Comparison of ENCODE assay signal across 23 cellular contexts in genomic region chr21:46362946-46363345, GRCh38.
"Had no signal": no experiment of that assay in that cellular context is flagged by ENCODE, and none has a peak within 500 bp of the region (broad histone marks: within the 10 kb centered on the region; RNA-seq: fewer than 3 reads in every experiment).

No MANE protein-coding gene starts in this region.

- H3K27ac Mint-ChIP-seq: neural progenitor cell; progenitor cell of endocrine pancreas; stimulated activated naive B cell treated with anti-CD40 and anti-IgM and Interleukin-4, amounts not matched to agents 10 μg/mL and 1 μg/mL and 100 μg/mL, for 72 hours had no signal

- H3K27me3 ChIP-seq: dorsolateral prefrontal cortex, esophagus muscularis mucosa, gastroesophageal sphincter, neural progenitor cell, pancreas had no signal

- ATAC-seq: gastroesophageal sphincter; mucosa of descending colon; naive thymus-derived CD8-positive, alpha-beta T cell; pancreas; sciatic nerve; stimulated activated naive B cell treated with anti-CD40 and anti-IgM and Interleukin-4, amounts not matched to agents 10 μg/mL and 1 μg/mL and 100 μg/mL, for 72 hours; stimulated activated naive CD8-positive, alpha-beta T cell treated with anti-CD3 and anti-CD28 coated beads, Interleukin-15, amount 100 ng/mL, for 72 hours had no signal

- H3K4me3 ChIP-seq: dorsolateral prefrontal cortex, esophagus muscularis mucosa, gastroesophageal sphincter, mucosa of descending colon, neural progenitor cell, pancreas, skin epidermis had no signal

- H3K36me3 ChIP-seq: neural progenitor cell had no signal

- H3K4me3 Mint-ChIP-seq: central memory CD8-positive, alpha-beta T cell; naive thymus-derived CD8-positive, alpha-beta T cell; neural progenitor cell; stimulated activated naive B cell treated with anti-CD40 and anti-IgM and Interleukin-4, amounts not matched to agents 10 μg/mL and 1 μg/mL and 100 μg/mL, for 72 hours; stimulated activated naive CD8-positive, alpha-beta T cell treated with anti-CD3 and anti-CD28 coated beads, Interleukin-15, amount 100 ng/mL, for 72 hours had no signal

- DNase-seq: cortex of kidney; dorsolateral prefrontal cortex; effector CD8-positive, alpha-beta T cell; glutamatergic neuron; mammary epithelial cell; mucosa of descending colon; naive thymus-derived CD8-positive, alpha-beta T cell; nucleus accumbens; pancreas; retina; stimulated activated CD4-positive, alpha-beta T cell treated with anti-CD3 and anti-CD28 coated beads, Interleukin-2, amount 100 ng/mL, for 24 hours; stimulated activated CD4-positive, alpha-beta T cell treated with anti-CD3 and anti-CD28 coated beads, Interleukin-4, amount 100 ng/mL, for 4 hours; stimulated activated naive B cell treated with anti-CD40 and anti-IgM and Interleukin-4, amounts not matched to agents 10 μg/mL and 1 μg/mL and 100 μg/mL, for 72 hours; stimulated activated naive CD8-positive, alpha-beta T cell treated with anti-CD3 and anti-CD28 coated beads, Interleukin-15, amount 100 ng/mL, for 72 hours; trophoblast cell had no signal

- H3K9me3 Mint-ChIP-seq: central memory CD8-positive, alpha-beta T cell; naive thymus-derived CD8-positive, alpha-beta T cell; neural progenitor cell; stimulated activated naive B cell treated with anti-CD40 and anti-IgM and Interleukin-4, amounts not matched to agents 10 μg/mL and 1 μg/mL and 100 μg/mL, for 72 hours; stimulated activated naive CD8-positive, alpha-beta T cell treated with anti-CD3 and anti-CD28 coated beads, Interleukin-15, amount 100 ng/mL, for 72 hours had no signal

- H3K9me3 ChIP-seq: esophagus muscularis mucosa, gastroesophageal sphincter, mucosa of descending colon, pancreas had no signal

- H3K4me1 ChIP-seq: esophagus muscularis mucosa, gastroesophageal sphincter, neural progenitor cell, pancreas had no signal

- H3K4me1 Mint-ChIP-seq: neural progenitor cell had no signal

- H3K9ac ChIP-seq: neural progenitor cell had no signal

- H3K27me3 Mint-ChIP-seq: central memory CD8-positive, alpha-beta T cell; naive thymus-derived CD8-positive, alpha-beta T cell; progenitor cell of endocrine pancreas; stimulated activated naive B cell treated with anti-CD40 and anti-IgM and Interleukin-4, amounts not matched to agents 10 μg/mL and 1 μg/mL and 100 μg/mL, for 72 hours; stimulated activated naive CD8-positive, alpha-beta T cell treated with anti-CD3 and anti-CD28 coated beads, Interleukin-15, amount 100 ng/mL, for 72 hours had no signal

- H3K27ac ChIP-seq: epithelial cell of prostate, esophagus muscularis mucosa, gastroesophageal sphincter, neural progenitor cell, pancreas, skin epidermis had no signal
